In genomic region chr7:91083855-91084644, GRCh38 we compare ENCODE assay signal across 10 cellular contexts.
DNase-seq lines count a peak whose midpoint lies in the region; ATAC-seq and TF ChIP-seq lines count a peak whose summit lies in the region.
"Had no signal": no experiment of that assay in that cellular context is flagged by ENCODE, and none has a peak within 500 bp of the region (broad histone marks: within the 10 kb centered on the region; RNA-seq: fewer than 3 reads in every experiment).

No MANE protein-coding gene starts in this region.

- peak overlapping the region; percentile 63 for H3K27ac ChIP-seq in naive thymus-derived CD4-positive, alpha-beta T cell (ENCODE audit: low read depth, low read length)
- H3K27ac ChIP-seq: spleen had no signal

- no peaks in the 10 kb centered on the region for H3K27me3 ChIP-seq in naive thymus-derived CD4-positive, alpha-beta T cell (ENCODE audit: control insufficient read depth in 2 of 2, insufficient read depth in 2 of 2, low read length in 2 of 2)
- no peaks in the 10 kb centered on the region for H3K27me3 ChIP-seq in MG63
- H3K27me3 ChIP-seq: spleen had no signal

- no peak overlapping the region for H3K4me3 ChIP-seq in naive thymus-derived CD4-positive, alpha-beta T cell (ENCODE audit: low read length)
- H3K4me3 ChIP-seq in MG63: no peak overlapping the region
- H3K4me3 ChIP-seq: spleen had no signal

- H3K27me3 Mint-ChIP-seq in brain: no peaks in the 10 kb centered on the region
- peaks cover 0 to 2% (median 0%) of the 10 kb centered on the region in 5 donors for H3K27me3 Mint-ChIP-seq in naive thymus-derived CD4-positive, alpha-beta T cell

- intact Hi-C loops in naive thymus-derived CD4-positive, alpha-beta T cell (cut with micrococcal nuclease): loop anchor here (1.0 to 10.0 kb wide), 7 partner anchors 181 to 1378 kb away; partner anchors contain the start of genes FZD1 (in 2 of the 2) and MTERF1 (in 1 of the 2)

- peaks cover 65% of the 10 kb centered on the region for H3K4me1 Mint-ChIP-seq in brain
- H3K4me1 Mint-ChIP-seq in naive thymus-derived CD4-positive, alpha-beta T cell: peaks cover 18 to 48% (median 39%) of the 10 kb centered on the region in 7 donors

- H3K27ac Mint-ChIP-seq in brain: peak overlapping the region in 4 of 5 experiments; percentile 7 to 70 (median 40)
- H3K27ac Mint-ChIP-seq in naive thymus-derived CD4-positive, alpha-beta T cell: peak overlapping the region in 8 of 9 donors; percentile 71 to 96 (median 90)

- no peak overlapping the region for H3K4me3 Mint-ChIP-seq in brain
- peak overlapping the region in 9 of 10 donors; percentile 56 to 83 (median 74) for H3K4me3 Mint-ChIP-seq in naive thymus-derived CD4-positive, alpha-beta T cell

- no peaks in the 10 kb centered on the region for H3K9me3 Mint-ChIP-seq in brain
- no peaks in the 10 kb centered on the region for H3K9me3 Mint-ChIP-seq in naive thymus-derived CD4-positive, alpha-beta T cell

- DNase-seq in Ammon's horn (ENCODE audit: low spot score): peak; percentile 26
- DNase-seq in HK-2 (ENCODE audit: unreplicated experiment): peak; percentile 3
- no peak for DNase-seq in naive thymus-derived CD4-positive, alpha-beta T cell
- DNase-seq in MG63: no peak
- no peak for DNase-seq in NK-92 treated with Interleukin-12 subunit alpha and Interleukin-12 subunit beta, amount 100 ng/mL, for 24 hours (lab: John Stamatoyannopoulos, UW)
- DNase-seq: NCI-H2227 treated with DMSO at 0.1 percent for 48 hours, spleen had no signal

- no peaks in the 10 kb centered on the region for H3K36me3 ChIP-seq in naive thymus-derived CD4-positive, alpha-beta T cell (ENCODE audit: control insufficient read depth in 2 of 3, insufficient read depth in 3 of 3, low read length in 3 of 3)
- no peaks in the 10 kb centered on the region for H3K36me3 ChIP-seq in MG63

- ATAC-seq in naive thymus-derived CD4-positive, alpha-beta T cell: no peak
- ATAC-seq in HG03520 (IDR thresholded peaks at IDR 0.05; ENCODE audit: unreplicated experiment): no peak
- ATAC-seq in GM19467 (IDR thresholded peaks at IDR 0.05; ENCODE audit: unreplicated experiment): no peak

- H3K36me3 Mint-ChIP-seq in brain: no peaks in the 10 kb centered on the region
- H3K36me3 Mint-ChIP-seq in naive thymus-derived CD4-positive, alpha-beta T cell: no peaks in the 10 kb centered on the region

- CTCF ChIA-PET in naive thymus-derived CD4-positive, alpha-beta T cell (lab: Charles Lee): interaction anchor here (0.8 kb wide), 1 partner anchor 33 kb away, joined by 3 read pairs; no protein-coding TSS in a partner anchor

- H3K4me1 ChIP-seq in naive thymus-derived CD4-positive, alpha-beta T cell (ENCODE audit: control insufficient read depth in 2 of 2, insufficient read depth in 2 of 2, low read length in 2 of 2): peaks cover 0 to 27% of the 10 kb centered on the region in 2 donors

- POLR2A ChIA-PET in naive thymus-derived CD4-positive, alpha-beta T cell (lab: Charles Lee): no interaction called here

- H3K9me3 ChIP-seq in naive thymus-derived CD4-positive, alpha-beta T cell (ENCODE audit: control insufficient read depth in 2 of 3, low read length in 3 of 3): no peaks in the 10 kb centered on the region
- no peaks in the 10 kb centered on the region for H3K9me3 ChIP-seq in MG63
- H3K9me3 ChIP-seq: spleen had no signal

- no peak for TF ChIP-seq CTCF in brain (conservative IDR thresholded peaks at IDR 0.05)

Comparison
In these comparisons a context has a peak if more than half of its experiments do, and no peak if none do; other contexts are left out.
1. DNase-seq: peak in Ammon's horn (single experiment) and HK-2 (single experiment); none in naive thymus-derived CD4-positive, alpha-beta T cell (0 of 9), MG63 (single experiment) and NK-92 treated with Interleukin-12 subunit alpha and Interleukin-12 subunit beta, amount 100 ng/mL, for 24 hours (single experiment).
2. H3K4me3 Mint-ChIP-seq: peak in naive thymus-derived CD4-positive, alpha-beta T cell (9 of 10); none in brain (0 of 5).